ENCODE assay signal across 8 cellular contexts in the genomic region with DNA sequence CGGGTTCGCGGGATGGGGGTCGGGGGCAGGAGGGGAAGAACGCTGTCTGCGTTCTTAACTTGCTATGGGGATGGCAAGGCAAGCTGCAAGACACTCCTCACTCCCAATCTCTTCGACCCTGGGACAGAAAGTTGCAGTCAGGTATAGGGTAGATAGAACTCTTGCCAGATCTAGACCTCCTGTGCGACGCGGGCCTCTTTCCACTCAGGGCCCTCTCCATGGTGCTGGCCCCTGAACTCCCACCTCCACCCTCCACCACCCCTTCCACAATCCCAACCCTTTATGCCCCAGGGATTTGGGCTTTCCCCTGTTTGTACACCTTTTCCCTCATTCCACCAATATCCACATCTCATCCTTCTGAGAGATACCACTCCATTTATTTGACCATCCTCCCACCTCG.
DNase-seq lines count a peak whose midpoint lies in the region; ATAC-seq and TF ChIP-seq lines count a peak whose summit lies in the region.

No MANE protein-coding gene starts in this region.

- H3K4me2 ChIP-seq in BLaER1 (peak overlapping the region; percentile 97), Loucy (ENCODE audit: low read depth, low read length, poor library complexity, severe bottlenecking) (peak overlapping the region; percentile 92)

- H3K9me3 Mint-ChIP-seq in nephron = no peaks in the 10 kb centered on the region

- H3K27ac Mint-ChIP-seq in nephron = peak overlapping the region; percentile 12 to 100 (median 100)

- H3K4me3 ChIP-seq in BLaER1 (peak overlapping the region; percentile 76), Loucy (ENCODE audit: low read length, poor library complexity, severe bottlenecking) (peak overlapping the region; percentile 90), coronary artery (peak overlapping the region; percentile 79)

- DNase-seq in coronary artery (ENCODE audit: low spot score) (no peak), NCI-H345 (lab: John Stamatoyannopoulos, UW) (no peak), NCI-H82 treated with DMSO at 0.1 percent for 48 hours (lab: John Stamatoyannopoulos, UW; ENCODE audit: unreplicated experiment) (no peak)

- H3K79me2 ChIP-seq in Loucy (ENCODE audit: insufficient read depth, low read length) = peaks cover 20% of the 10 kb centered on the region

- H3K36me3 Mint-ChIP-seq in nephron (ENCODE audit: low read depth) = peaks cover 7% of the 10 kb centered on the region

- no peaks in the 10 kb centered on the region for H3K27me3 ChIP-seq in BLaER1
- no peaks in the 10 kb centered on the region for H3K27me3 ChIP-seq in Loucy (ENCODE audit: insufficient read depth, low read length, poor library complexity, severe bottlenecking)

- no peaks in the 10 kb centered on the region for H3K27me3 Mint-ChIP-seq in nephron (ENCODE audit: low read depth)

- peaks cover 68% of the 10 kb centered on the region for H3K4me1 ChIP-seq in BLaER1
- peaks cover 30% of the 10 kb centered on the region for H3K4me1 ChIP-seq in Loucy (ENCODE audit: insufficient read depth, low read length, poor library complexity, severe bottlenecking)

- H2AFZ ChIP-seq in Loucy (ENCODE audit: low read length) = no peak overlapping the region

- ATAC-seq in GM19328 (IDR thresholded peaks at IDR 0.05; ENCODE audit: unreplicated experiment) (no peak), GM21381 (IDR thresholded peaks at IDR 0.05; ENCODE audit: unreplicated experiment) (no peak)

- H4K20me1 ChIP-seq in BLaER1 (0 out of 2 replicates have a peak, but pooled peaks cover 12% of the 10 kb centered on the region), Loucy (ENCODE audit: insufficient read depth, low read length, poor library complexity, severe bottlenecking) (peaks cover 6% of the 10 kb centered on the region)

- TF ChIP-seq CTCF in Loucy (conservative IDR thresholded peaks at IDR 0.05; ENCODE audit: low read length) (no peak), coronary artery (IDR thresholded peaks at IDR 0.05) (no peak), nephron (IDR thresholded peaks at IDR 0.05; ENCODE audit: unreplicated experiment in 3 of 3) (no peak)

- no peaks in the 10 kb centered on the region for H3K9me2 ChIP-seq in Loucy (replicated peaks; ENCODE audit: low read depth, low read length)

- H3K9me3 ChIP-seq in BLaER1 (no peaks in the 10 kb centered on the region), Loucy (ENCODE audit: insufficient read depth, low read depth, low read length) (no peaks in the 10 kb centered on the region)

- H3K4me3 Mint-ChIP-seq in nephron = peak overlapping the region; percentile 79 to 86 (median 83)

- H3K9ac ChIP-seq in BLaER1 = peak overlapping the region; percentile 83
- peak overlapping the region; percentile 85 for H3K9ac ChIP-seq in Loucy (ENCODE audit: low read depth, low read length, poor library complexity, severe bottlenecking)

- H3K36me3 ChIP-seq in BLaER1 = peaks cover 12% of the 10 kb centered on the region
- H3K36me3 ChIP-seq in Loucy (ENCODE audit: insufficient read depth, low read length) = no peaks in the 10 kb centered on the region

- H3F3A ChIP-seq in Loucy (ENCODE audit: low read depth) = no peaks in the 10 kb centered on the region

- peaks cover 39% of the 10 kb centered on the region for H3K4me1 Mint-ChIP-seq in nephron

- H3K27ac ChIP-seq in BLaER1 (peak overlapping the region; percentile 74), coronary artery (peak overlapping the region; percentile 81 to 98)
